ENCODE assay signal across 1 cellular context in genomic region chr6:35465646-35466045, GRCh38.
A peak's percentile ranks its signal among the peaks of the same experiment; 100 is the strongest.
TF ChIP-seq lines count a peak whose summit lies in the region.

No MANE protein-coding gene starts in this region.

TF ChIP-seq in HepG2, 621 proteins besides CTCF, POLR2A, EP300 and RAD21:
- TF ChIP-seq ZNF629 (CRISPR knock-in tag; conservative IDR thresholded peaks at IDR 0.05) (peak; percentile 75), ZBTB1 (CRISPR knock-in tag; IDR thresholded peaks at IDR 0.05; ENCODE audit: borderline replicate concordance) (no peak)
